11 cellular contexts compared by ENCODE assay signal in genomic region chr5:95022967-95023695, GRCh38.
A peak's percentile ranks its signal among the peaks of the same experiment; 100 is the strongest.
DNase-seq lines count a peak whose midpoint lies in the region; ATAC-seq and TF ChIP-seq lines count a peak whose summit lies in the region.
"Had no signal": no experiment of that assay in that cellular context is flagged by ENCODE, and none has a peak within 500 bp of the region (broad histone marks: within the 10 kb centered on the region; RNA-seq: fewer than 3 reads in every experiment).

No MANE protein-coding gene starts in this region.

- peak; percentile 44 to 58 for ATAC-seq in activated naive CD4-positive, alpha-beta T cell treated with anti-CD3 and anti-CD28 coated beads, Interleukin-2, amount 50 U/mL, for 72 hours
- ATAC-seq in HG02943 (IDR thresholded peaks at IDR 0.05; ENCODE audit: low read depth, unreplicated experiment), result peak; percentile 68
- no peak for ATAC-seq in PC-3

- no peaks in the 10 kb centered on the region for H3K79me2 ChIP-seq in PC-3 (ENCODE audit: low read length)

- no peaks in the 10 kb centered on the region for H3K36me3 Mint-ChIP-seq in activated naive CD4-positive, alpha-beta T cell treated with anti-CD3 and anti-CD28 coated beads, Interleukin-2, amount 50 U/mL, for 72 hours
- H3K36me3 Mint-ChIP-seq: naive B cell had no signal

- H3K27ac Mint-ChIP-seq in activated naive CD4-positive, alpha-beta T cell treated with anti-CD3 and anti-CD28 coated beads, Interleukin-2, amount 50 U/mL, for 72 hours, result no peak overlapping the region
- H3K27ac Mint-ChIP-seq: naive B cell had no signal

- no peak overlapping the region for H3K4me2 ChIP-seq in PC-3 (ENCODE audit: low read length)

- no peaks in the 10 kb centered on the region for H3K9me2 ChIP-seq in PC-3 (replicated peaks; ENCODE audit: low read length)

- H3K9me3 ChIP-seq in PC-3 (ENCODE audit: low read length) (no peaks in the 10 kb centered on the region), colonic mucosa (no peaks in the 10 kb centered on the region)

- H2AFZ ChIP-seq in PC-3 (ENCODE audit: low read length), result no peak overlapping the region

- H3F3A ChIP-seq in PC-3 (ENCODE audit: low read length, unreplicated experiment), result no peaks in the 10 kb centered on the region

- H3K9ac ChIP-seq in PC-3 (ENCODE audit: low read length) (no peak overlapping the region), colonic mucosa (ENCODE audit: low read depth in 2 of 2, low read length in 2 of 2) (no peak overlapping the region)

- H3K4me3 ChIP-seq in PC-3 (ENCODE audit: low read length), result no peak overlapping the region
- no peak overlapping the region for H3K4me3 ChIP-seq in colonic mucosa

- H3K36me3 ChIP-seq in PC-3 (ENCODE audit: low read depth, low read length), result no peaks in the 10 kb centered on the region
- H3K36me3 ChIP-seq in colonic mucosa, result no peaks in the 10 kb centered on the region

- TF ChIP-seq CTCF in PC-3 (conservative IDR thresholded peaks at IDR 0.05; ENCODE audit: low read depth, low read length), result no peak
- TF ChIP-seq CTCF in colonic mucosa (IDR thresholded peaks at IDR 0.05), result no peak

- no TSS peak for BruUV-seq in PC-3 (replicated peaks; lab: Mats Ljungman, UMichigan)

- CTCF ChIA-PET in PC-3 (lab: Charles Lee), result no interaction called here

- H3K4me1 ChIP-seq in PC-3 (ENCODE audit: insufficient read depth, low read length) (no peaks in the 10 kb centered on the region; the same call in 1 of the 2 replicates), colonic mucosa (no peaks in the 10 kb centered on the region)

- H3K27me3 ChIP-seq in PC-3 (ENCODE audit: low read length), result no peaks in the 10 kb centered on the region
- no peaks in the 10 kb centered on the region for H3K27me3 ChIP-seq in colonic mucosa

- no peaks in the 10 kb centered on the region for H4K20me1 ChIP-seq in PC-3 (ENCODE audit: low read length)

- no peaks in the 10 kb centered on the region for H3K9me3 Mint-ChIP-seq in activated naive CD4-positive, alpha-beta T cell treated with anti-CD3 and anti-CD28 coated beads, Interleukin-2, amount 50 U/mL, for 72 hours

- no peak for DNase-seq in activated naive CD4-positive, alpha-beta T cell treated with anti-CD3 and anti-CD28 coated beads, Interleukin-2, amount 50 U/mL, for 72 hours (ENCODE audit: low spot score in 2 of 2)
- no peak for DNase-seq in activated naive CD4-positive, alpha-beta T cell treated with Interleukin-2 at 50 U/mL for 16 hours
- DNase-seq in PC-3 (peak; percentile 4), superior temporal gyrus (ENCODE audit: extremely low spot score) (peak; percentile 27), colonic mucosa (no peak), T-helper 9 cell (no peak), NCI-H2171 treated with DMSO at 0.1 percent for 48 hours (lab: John Stamatoyannopoulos, UW) (no peak)
- DNase-seq: activated T-cell treated with anti-CD3 and anti-CD28 coated beads for 4 hours, naive B cell, NCI-H82 had no signal

- no peak overlapping the region for H3K27ac ChIP-seq in PC-3 (ENCODE audit: low read length)
- H3K27ac ChIP-seq in colonic mucosa, result no peak overlapping the region

- POLR2A ChIA-PET in PC-3 (lab: Charles Lee; ENCODE audit: unreplicated experiment), result no interaction called here

- intact Hi-C loops in PC-3 (cut with micrococcal nuclease), result no loop called here
- intact Hi-C loops in colonic mucosa (cut with DNase I), result no loop called here

Comparison
In these comparisons a context has a peak if more than half of its experiments do, and no peak if none do; other contexts are left out.
1. DNase-seq: peak in PC-3 (single experiment) and superior temporal gyrus (single experiment); none in activated naive CD4-positive, alpha-beta T cell treated with anti-CD3 and anti-CD28 coated beads, Interleukin-2, amount 50 U/mL, for 72 hours (0 of 2), activated naive CD4-positive, alpha-beta T cell treated with Interleukin-2 at 50 U/mL for 16 hours (single experiment), colonic mucosa (single experiment), T-helper 9 cell (single experiment) and NCI-H2171 treated with DMSO at 0.1 percent for 48 hours (single experiment).